34 cellular contexts compared by ENCODE assay signal in genomic region chr1:166084613-166085012, GRCh38.
"Had no signal": no experiment of that assay in that cellular context is flagged by ENCODE, and none has a peak within 500 bp of the region (broad histone marks: within the 10 kb centered on the region; RNA-seq: fewer than 3 reads in every experiment).

No MANE protein-coding gene starts in this region.

- H3K4me3 ChIP-seq: Peyer's patch had no signal

- H3K27ac ChIP-seq: brain microvascular endothelial cell, KMS-11, Peyer's patch, VCaP had no signal

- DNase-seq: activated B cell treated with CpG ODN at 0.5 μM for 24 hours; activated CD4-positive, alpha-beta memory T cell treated with anti-CD3 and anti-CD28 coated beads for 36 hours; activated CD4-positive, alpha-beta T cell treated with anti-CD3 and anti-CD28 coated beads for 4 hours; activated CD4-positive, alpha-beta T cell treated with anti-CD3 and anti-CD28 coated beads, Interleukin-2, amount 50 U/mL, for 1 hour; activated CD4-positive, CD25-positive, alpha-beta regulatory T cell treated with anti-CD3 and anti-CD28 coated beads, Interleukin-2, amount 50 U/mL, for 72 hours; activated CD8-positive, alpha-beta memory T cell treated with anti-CD3 and anti-CD28 coated beads, Interleukin-2, amount 10 ng/mL, durations not matched to agents 7 days and 5 days; activated CD8-positive, alpha-beta memory T cell treated with anti-CD3 and anti-CD28 coated beads, Interleukin-2, amount 50 U/mL, for 48 hours; activated effector memory CD4-positive, alpha-beta T cell treated with anti-CD3 and anti-CD28 coated beads, Interleukin-2, amount 50 U/mL, for 16 hours; activated naive CD4-positive, alpha-beta T cell; activated naive CD4-positive, alpha-beta T cell treated with anti-CD3 and anti-CD28 coated beads, Interleukin-2, amount 50 U/mL, for 16 hours; activated naive CD8-positive, alpha-beta T cell treated with anti-CD3 and anti-CD28 coated beads for 36 hours; activated T-cell treated with anti-CD3 and anti-CD28 coated beads, Interleukin-2, amount 50 U/mL, for 48 hours; amniotic stem cell; aorta; brain microvascular endothelial cell; central memory CD4-positive, alpha-beta T cell; MM.1S; MV-4-11; NCI-H1092 treated with DMSO at 0.1 percent for 48 hours; NCI-H146; NCI-H187; NCI-H2029 treated with DMSO at 0.1 percent for 48 hours; NCI-H2107; NCI-H226; NCI-H524; NCI-H69; PC-3; Peyer's patch; RPMI8226; SIG-M5; T-cell; T-helper 17 cell had no signal
